ENCODE assay signal across 1 cellular context in the genomic region with DNA sequence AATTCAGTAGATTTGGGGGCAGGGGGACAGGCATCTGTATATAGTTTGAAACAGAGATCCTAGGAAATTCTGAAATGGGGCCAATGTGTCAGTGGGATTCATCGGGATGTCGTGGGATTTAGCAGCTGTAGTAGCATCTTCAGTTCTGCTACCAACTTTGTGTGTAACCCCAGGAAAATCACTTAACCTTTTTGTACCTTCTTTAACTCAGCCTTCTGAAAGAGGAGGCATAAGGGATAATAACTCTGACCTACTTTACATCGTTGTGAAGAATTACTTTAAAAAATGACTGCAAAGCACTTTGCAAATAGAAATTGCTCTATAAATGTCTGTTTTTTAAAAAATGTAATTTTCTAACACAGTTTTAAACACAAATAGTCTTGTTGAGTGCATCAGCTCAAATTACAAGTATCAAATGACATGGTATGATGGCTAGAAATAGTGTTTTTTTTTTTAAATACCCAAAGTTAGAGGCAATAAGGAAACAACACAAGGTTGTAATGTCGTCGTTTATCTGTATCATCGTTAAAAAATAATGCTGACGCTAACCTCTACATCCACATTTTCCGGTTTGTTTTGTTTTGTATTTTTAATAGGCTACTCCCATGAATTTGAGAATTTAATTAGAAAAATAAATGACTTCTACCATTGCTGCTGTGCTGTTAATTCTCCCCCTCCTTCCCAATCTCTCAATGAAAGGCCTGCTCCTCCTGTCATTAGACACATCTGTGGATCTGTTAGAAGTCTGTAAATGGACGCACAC.
TF ChIP-seq lines count a peak whose summit lies in the region.

No MANE protein-coding gene starts in this region.

TF ChIP-seq in HEK293, 187 proteins besides CTCF, POLR2A, EP300 and RAD21 (continued from another document):
- TF ChIP-seq, protein P1, sequence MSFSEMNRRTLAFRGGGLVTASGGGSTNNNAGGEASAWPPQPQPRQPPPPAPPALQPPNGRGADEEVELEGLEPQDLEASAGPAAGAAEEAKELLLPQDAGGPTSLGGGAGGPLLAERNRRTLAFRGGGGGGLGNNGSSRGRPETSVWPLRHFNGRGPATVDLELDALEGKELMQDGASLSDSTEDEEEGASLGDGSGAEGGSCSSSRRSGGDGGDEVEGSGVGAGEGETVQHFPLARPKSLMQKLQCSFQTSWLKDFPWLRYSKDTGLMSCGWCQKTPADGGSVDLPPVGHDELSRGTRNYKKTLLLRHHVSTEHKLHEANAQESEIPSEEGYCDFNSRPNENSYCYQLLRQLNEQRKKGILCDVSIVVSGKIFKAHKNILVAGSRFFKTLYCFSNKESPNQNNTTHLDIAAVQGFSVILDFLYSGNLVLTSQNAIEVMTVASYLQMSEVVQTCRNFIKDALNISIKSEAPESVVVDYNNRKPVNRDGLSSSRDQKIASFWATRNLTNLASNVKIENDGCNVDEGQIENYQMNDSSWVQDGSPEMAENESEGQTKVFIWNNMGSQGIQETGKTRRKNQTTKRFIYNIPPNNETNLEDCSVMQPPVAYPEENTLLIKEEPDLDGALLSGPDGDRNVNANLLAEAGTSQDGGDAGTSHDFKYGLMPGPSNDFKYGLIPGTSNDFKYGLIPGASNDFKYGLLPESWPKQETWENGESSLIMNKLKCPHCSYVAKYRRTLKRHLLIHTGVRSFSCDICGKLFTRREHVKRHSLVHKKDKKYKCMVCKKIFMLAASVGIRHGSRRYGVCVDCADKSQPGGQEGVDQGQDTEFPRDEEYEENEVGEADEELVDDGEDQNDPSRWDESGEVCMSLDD (tag by site-specific recombination; IDR thresholded peaks at IDR 0.05) = no peak
- TF ChIP-seq, protein P2, sequence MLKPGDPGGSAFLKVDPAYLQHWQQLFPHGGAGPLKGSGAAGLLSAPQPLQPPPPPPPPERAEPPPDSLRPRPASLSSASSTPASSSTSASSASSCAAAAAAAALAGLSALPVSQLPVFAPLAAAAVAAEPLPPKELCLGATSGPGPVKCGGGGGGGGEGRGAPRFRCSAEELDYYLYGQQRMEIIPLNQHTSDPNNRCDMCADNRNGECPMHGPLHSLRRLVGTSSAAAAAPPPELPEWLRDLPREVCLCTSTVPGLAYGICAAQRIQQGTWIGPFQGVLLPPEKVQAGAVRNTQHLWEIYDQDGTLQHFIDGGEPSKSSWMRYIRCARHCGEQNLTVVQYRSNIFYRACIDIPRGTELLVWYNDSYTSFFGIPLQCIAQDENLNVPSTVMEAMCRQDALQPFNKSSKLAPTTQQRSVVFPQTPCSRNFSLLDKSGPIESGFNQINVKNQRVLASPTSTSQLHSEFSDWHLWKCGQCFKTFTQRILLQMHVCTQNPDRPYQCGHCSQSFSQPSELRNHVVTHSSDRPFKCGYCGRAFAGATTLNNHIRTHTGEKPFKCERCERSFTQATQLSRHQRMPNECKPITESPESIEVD (tag by site-specific recombination; IDR thresholded peaks at IDR 0.05) = peak; percentile 91
